In genomic region chr17:69059458-69060205, GRCh38 we compare ENCODE assay signal across 1 cellular context.
TF ChIP-seq lines count a peak whose summit lies in the region.

No MANE protein-coding gene starts in this region.

TF ChIP-seq in endothelial cell of umbilical vein, 7 proteins besides CTCF, POLR2A, EP300 and RAD21:
- TF ChIP-seq EZH2 (IDR thresholded peaks at IDR 0.05; ENCODE audit: borderline replicate concordance, low read depth, low read length, severe bottlenecking), result no peak
- TF ChIP-seq GATA2 (IDR thresholded peaks at IDR 0.05; ENCODE audit: insufficient read depth, insufficient read length, low read depth, low read length), result no peak
- TF ChIP-seq, protein P1, sequence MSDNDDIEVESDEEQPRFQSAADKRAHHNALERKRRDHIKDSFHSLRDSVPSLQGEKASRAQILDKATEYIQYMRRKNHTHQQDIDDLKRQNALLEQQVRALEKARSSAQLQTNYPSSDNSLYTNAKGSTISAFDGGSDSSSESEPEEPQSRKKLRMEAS (IDR thresholded peaks at IDR 0.05; ENCODE audit: insufficient read depth, insufficient read length), result no peak
